ENCODE assay signal across 12 cellular contexts in genomic region chr17:18191071-18191667, GRCh38. TPM values are rescaled to one million over a fixed set of nuclear protein-coding genes. Genes with fewer than 3 reads are reported as not detected.
DNase-seq lines count a peak whose midpoint lies in the region; ATAC-seq and TF ChIP-seq lines count a peak whose summit lies in the region.
"Had no signal": no experiment of that assay in that cellular context is flagged by ENCODE, and none has a peak within 500 bp of the region (broad histone marks: within the 10 kb centered on the region; RNA-seq: fewer than 3 reads in every experiment).

No MANE protein-coding gene starts in this region.

- peak overlapping the region; percentile 71 for H3K27ac Mint-ChIP-seq in CD4-positive, alpha-beta T cell
- peak overlapping the region; percentile 15 for H3K27ac Mint-ChIP-seq in activated naive CD8-positive, alpha-beta T cell treated with anti-CD3 and anti-CD28 coated beads, Interleukin-2, amount 50 U/mL, for 24 hours
- H3K27ac Mint-ChIP-seq: activated CD4-positive, alpha-beta T cell treated with anti-CD3 and anti-CD28 coated beads, Interleukin-2, amount 10 ng/mL, durations not matched to agents 7 days and 5 days had no signal

- H3K4me3 ChIP-seq in left ventricle myocardium inferior: peak overlapping the region; percentile 36
- peak overlapping the region; percentile 42 for H3K4me3 ChIP-seq in psoas muscle

- ATAC-seq in CD4-positive, alpha-beta T cell (ENCODE audit: poor library complexity): no peak
- no peak for ATAC-seq in activated naive CD8-positive, alpha-beta T cell treated with anti-CD3 and anti-CD28 coated beads, Interleukin-2, amount 50 U/mL, for 24 hours
- peak in 2 of 4 donors; percentile 6 to 29 for ATAC-seq in psoas muscle
- ATAC-seq in GM18868 (IDR thresholded peaks at IDR 0.05; ENCODE audit: unreplicated experiment): no peak
- no peak for ATAC-seq in GM21360 (IDR thresholded peaks at IDR 0.05; ENCODE audit: unreplicated experiment)

- H3K9me3 Mint-ChIP-seq in CD4-positive, alpha-beta T cell: no peaks in the 10 kb centered on the region
- H3K9me3 Mint-ChIP-seq in activated naive CD8-positive, alpha-beta T cell treated with anti-CD3 and anti-CD28 coated beads, Interleukin-2, amount 50 U/mL, for 24 hours: no peaks in the 10 kb centered on the region
- H3K9me3 Mint-ChIP-seq: activated CD4-positive, alpha-beta T cell treated with anti-CD3 and anti-CD28 coated beads, Interleukin-2, amount 10 ng/mL, durations not matched to agents 7 days and 5 days had no signal

- CTCF ChIA-PET in CD4-positive, alpha-beta T cell (lab: Charles Lee): interaction anchor here (1.4 kb wide), 1 partner anchor 26 kb away, joined by 3 read pairs; no protein-coding TSS in a partner anchor
- CTCF ChIA-PET in GM10248 (lab: Yijun Ruan, JAX): interaction anchor here (0.8 to 3.3 kb wide), 9 partner anchors 7 to 49 kb away, joined by 3 to 19 read pairs (median 4); no protein-coding TSS in a partner anchor

- no peak for DNase-seq in CD4-positive, alpha-beta T cell
- no peak for DNase-seq in activated naive CD8-positive, alpha-beta T cell treated with anti-CD3 and anti-CD28 coated beads, Interleukin-2, amount 50 U/mL, for 24 hours
- DNase-seq in left ventricle myocardium inferior (peak; percentile 24), psoas muscle (no peak), GM10248 (ENCODE audit: extremely low spot score) (no peak)
- no peak for DNase-seq in effector CD4-positive, alpha-beta T cell
- DNase-seq: activated CD4-positive, alpha-beta T cell treated with anti-CD3 and anti-CD28 coated beads, Interleukin-2, amount 10 ng/mL, durations not matched to agents 7 days and 5 days; cerebellar nuclear complex; stimulated activated CD4-positive, alpha-beta T cell treated with anti-CD3 and anti-CD28 coated beads, Interleukin-4, amount 100 ng/mL, for 4 hours had no signal

- intact Hi-C loops in CD4-positive, alpha-beta T cell (cut with DNase I, micrococcal nuclease): no loop called here
- intact Hi-C loops in left ventricle myocardium inferior (cut with micrococcal nuclease): no loop called here
- intact Hi-C loops in psoas muscle (cut with DNase I): no loop called here

- 5 to 10% (median 9%) methylated on average over 5 of the region's 5 CpGs for WGBS in psoas muscle, 3 donors

- no peak for TF ChIP-seq CTCF in CD4-positive, alpha-beta T cell (IDR thresholded peaks at IDR 0.05)
- no peak for TF ChIP-seq CTCF in left ventricle myocardium inferior (IDR thresholded peaks at IDR 0.05; ENCODE audit: borderline replicate concordance)
- TF ChIP-seq CTCF in psoas muscle (IDR thresholded peaks at IDR 0.05): no peak
- no peak for TF ChIP-seq CTCF in GM10248 (IDR thresholded peaks at IDR 0.05; ENCODE audit: control extremely low read depth, extremely low read depth, low read depth, missing control alignments)

- no peaks in the 10 kb centered on the region for H3K27me3 Mint-ChIP-seq in CD4-positive, alpha-beta T cell
- H3K27me3 Mint-ChIP-seq in activated naive CD8-positive, alpha-beta T cell treated with anti-CD3 and anti-CD28 coated beads, Interleukin-2, amount 50 U/mL, for 24 hours: no peaks in the 10 kb centered on the region
- H3K27me3 Mint-ChIP-seq: activated CD4-positive, alpha-beta T cell treated with anti-CD3 and anti-CD28 coated beads, Interleukin-2, amount 10 ng/mL, durations not matched to agents 7 days and 5 days had no signal

- H3K4me1 ChIP-seq in left ventricle myocardium inferior: peaks cover 100% of the 10 kb centered on the region
- H3K4me1 ChIP-seq in psoas muscle: peaks cover 87% of the 10 kb centered on the region

- peak overlapping the region; percentile 54 for H3K4me3 Mint-ChIP-seq in CD4-positive, alpha-beta T cell
- H3K4me3 Mint-ChIP-seq in activated naive CD8-positive, alpha-beta T cell treated with anti-CD3 and anti-CD28 coated beads, Interleukin-2, amount 50 U/mL, for 24 hours: peak overlapping the region; percentile 17
- H3K4me3 Mint-ChIP-seq: activated CD4-positive, alpha-beta T cell treated with anti-CD3 and anti-CD28 coated beads, Interleukin-2, amount 10 ng/mL, durations not matched to agents 7 days and 5 days had no signal

- POLR2A ChIA-PET in CD4-positive, alpha-beta T cell (lab: Charles Lee): interaction anchor here (0.6 to 1.4 kb wide), 2 partner anchors 8 to 33 kb away, joined by 3 to 8 read pairs; partner anchors contain the start of gene ALKBH5
- POLR2A ChIA-PET in GM10248 (lab: Yijun Ruan, JAX): interaction anchor here (0.6 to 0.7 kb wide), 3 partner anchors 129 to 1201 kb away, joined by 3 to 5 read pairs (median 3); no protein-coding TSS in a partner anchor

- peaks cover 80% of the 10 kb centered on the region for H3K36me3 Mint-ChIP-seq in CD4-positive, alpha-beta T cell (ENCODE audit: low read depth)
- peaks cover 65% of the 10 kb centered on the region for H3K36me3 Mint-ChIP-seq in activated naive CD8-positive, alpha-beta T cell treated with anti-CD3 and anti-CD28 coated beads, Interleukin-2, amount 50 U/mL, for 24 hours (ENCODE audit: low read depth)

- H3K27ac ChIP-seq in CD4-positive, alpha-beta T cell (ENCODE audit: low read depth, low read length): no peak overlapping the region
- H3K27ac ChIP-seq in left ventricle myocardium inferior (replicated peaks) (peak overlapping the region; percentile 74), psoas muscle (peak overlapping the region; percentile 96)
- H3K27ac ChIP-seq: KMS-11 had no signal

- H3K4me1 Mint-ChIP-seq in CD4-positive, alpha-beta T cell (ENCODE audit: low read depth): peaks cover 82% of the 10 kb centered on the region
- peaks cover 66% of the 10 kb centered on the region for H3K4me1 Mint-ChIP-seq in activated naive CD8-positive, alpha-beta T cell treated with anti-CD3 and anti-CD28 coated beads, Interleukin-2, amount 50 U/mL, for 24 hours

- no peaks in the 10 kb centered on the region for H3K9me3 ChIP-seq in CD4-positive, alpha-beta T cell (ENCODE audit: control insufficient read depth, low read length)
- H3K9me3 ChIP-seq in left ventricle myocardium inferior (replicated peaks) (no peaks in the 10 kb centered on the region), psoas muscle (no peaks in the 10 kb centered on the region)

- peaks cover 17% of the 10 kb centered on the region for H3K36me3 ChIP-seq in left ventricle myocardium inferior
- peaks cover 8 to 35% of the 10 kb centered on the region in 2 donors for H3K36me3 ChIP-seq in psoas muscle (ENCODE audit: insufficient read depth in 1 of 2, low read depth in 1 of 2)

- no peaks in the 10 kb centered on the region for H3K27me3 ChIP-seq in CD4-positive, alpha-beta T cell (ENCODE audit: control insufficient read depth, insufficient read depth, low read length)
- no peaks in the 10 kb centered on the region for H3K27me3 ChIP-seq in left ventricle myocardium inferior (ENCODE audit: low read depth)
- no peaks in the 10 kb centered on the region for H3K27me3 ChIP-seq in psoas muscle (ENCODE audit: insufficient read depth in 3 of 3, low read length in 2 of 3)

RNA-seq across cellular contexts. Expression of gene ALKBH5, which starts 7.5 kb away (rescaled TPM):
- total RNA-seq in CD4-positive, alpha-beta T cell: 100 to 1,000 TPM; 117 to 119 TPM
- total RNA-seq in left ventricle myocardium inferior: 179 TPM
- total RNA-seq in psoas muscle: 100 to 1,000 TPM; 202 to 219 (median 211) TPM
- 100 to 1,000 TPM in 2 of 3 donors, 10 to 100 TPM in 1; 91.7 to 235 (median 111) TPM for polyA plus RNA-seq in psoas muscle

RNA-seq across cellular contexts. Expression of gene LLGL1, which starts 34.3 kb away (rescaled TPM):
- 10 to 100 TPM; 10.8 to 11.6 TPM for total RNA-seq in CD4-positive, alpha-beta T cell
- 8.8 TPM for total RNA-seq in left ventricle myocardium inferior
- 1 to 10 TPM; 6.6 to 9.4 (median 8.5) TPM for total RNA-seq in psoas muscle
- polyA plus RNA-seq in psoas muscle: 1 to 10 TPM; 5.1 to 9.5 (median 6.2) TPM
